ENCODE assay signal across 22 cellular contexts in genomic region chr10:49254150-49254549, GRCh38. TPM values are rescaled to one million over a fixed set of nuclear protein-coding genes. Genes with fewer than 3 reads are reported as not detected.
DNase-seq lines count a peak whose midpoint lies in the region; ATAC-seq, FAIRE-seq and TF ChIP-seq lines count a peak whose summit lies in the region.
"Had no signal": no experiment of that assay in that cellular context is flagged by ENCODE, and none has a peak within 500 bp of the region (broad histone marks: within the 10 kb centered on the region; RNA-seq: fewer than 3 reads in every experiment).

No MANE protein-coding gene starts in this region.

- DNase-seq in HepG2 (ENCODE audit: low spot score): no peak
- no peak for DNase-seq in right lobe of liver
- DNase-seq in HTR-8/SVneo (ENCODE audit: insufficient read length, low spot score): no peak
- no peak for DNase-seq in K562 (ENCODE audit: extremely low read depth in 1 of 4, low spot score in 3 of 4)
- no peak for DNase-seq in neuronal stem cell (ENCODE audit: low spot score)
- DNase-seq in NCI-H2196 (lab: John Stamatoyannopoulos, UW; ENCODE audit: unreplicated experiment): no peak
- DNase-seq in activated gamma-delta T cell treated with Interleukin-2 at 50 U/mL for 16 hours: no peak
- DNase-seq: 8988T, BE2C, DMS153, DMS79, HFFc6 had no signal

- H3K79me2 ChIP-seq in HepG2 (ENCODE audit: insufficient read depth, low read length) (no peaks in the 10 kb centered on the region), K562 (ENCODE audit: control insufficient read depth, insufficient read depth, low read length) (no peaks in the 10 kb centered on the region)

- H3K27ac ChIP-seq in HepG2 (ENCODE audit: extremely low read length, insufficient read depth, low read length): no peak overlapping the region
- no peak overlapping the region for H3K27ac ChIP-seq in right lobe of liver
- H3K27ac ChIP-seq in K562 (ENCODE audit: extremely low read depth, low read depth, low read length): no peak overlapping the region
- no peak overlapping the region for H3K27ac ChIP-seq in neuronal stem cell (replicated peaks; ENCODE audit: low read length)
- H3K27ac ChIP-seq: HL-60, KMS-11 had no signal

- H2BK5ac ChIP-seq in neuronal stem cell (ENCODE audit: low read length): no peak overlapping the region

- H3K4me1 ChIP-seq in HepG2 (ENCODE audit: insufficient read depth, low read length) (no peaks in the 10 kb centered on the region), right lobe of liver (no peaks in the 10 kb centered on the region), K562 (replicated peaks in 1 of 2; ENCODE audit: control insufficient read depth in 2 of 2, insufficient read depth in 2 of 2, low read length in 2 of 2) (peaks cover 0 to 3% of the 10 kb centered on the region in 2 experiments; a peak in 2 of 5 replicates), neuronal stem cell (ENCODE audit: control insufficient read depth in 2 of 2, insufficient read depth in 1 of 2, low read depth in 1 of 2, low read length in 2 of 2) (no peaks in the 10 kb centered on the region)
- H3K4me1 ChIP-seq: BE2C had no signal

- ATAC-seq in HepG2: no peak
- no peak for ATAC-seq in right lobe of liver
- no peak for ATAC-seq in K562
- no peak for ATAC-seq in HG02759 (IDR thresholded peaks at IDR 0.05; ENCODE audit: unreplicated experiment)
- ATAC-seq: HCT116 had no signal

- POLR2A ChIA-PET in HepG2 (lab: Yijun Ruan, JAX): no interaction called here
- POLR2A ChIA-PET in K562 (lab: Yijun Ruan, JAX): no interaction called here

- H3K4me2 ChIP-seq in HepG2 (ENCODE audit: low read depth, low read length) (no peak overlapping the region), K562 (ENCODE audit: insufficient read depth, low read length) (no peak overlapping the region), neuronal stem cell (ENCODE audit: insufficient read depth, low read length, poor library complexity, severe bottlenecking) (no peak overlapping the region)
- H3K4me2 ChIP-seq: KMS-11 had no signal

- H4K91ac ChIP-seq in neuronal stem cell (ENCODE audit: low read depth, low read length, poor library complexity): no peak overlapping the region

- no peak overlapping the region for H2AFZ ChIP-seq in HepG2 (ENCODE audit: low read length)
- H2AFZ ChIP-seq in K562 (ENCODE audit: low read depth, low read length): no peak overlapping the region
- no peak overlapping the region for H2AFZ ChIP-seq in neuronal stem cell (ENCODE audit: low read length)

- H3K27me3 ChIP-seq in HepG2 (ENCODE audit: control insufficient read depth in 1 of 2, insufficient read depth in 2 of 2, low read length in 2 of 2) (0 out of 5 replicates have a peak, but pooled peaks cover 0 to 4% of the 10 kb centered on the region in 2 experiments), right lobe of liver (no peaks in the 10 kb centered on the region), K562 (ENCODE audit: control insufficient read depth in 2 of 2, insufficient read depth in 2 of 2, low read length in 2 of 2) (no peaks in the 10 kb centered on the region), neuronal stem cell (ENCODE audit: control insufficient read depth in 3 of 3, insufficient read depth in 3 of 3, low read depth in 1 of 3, low read length in 3 of 3) (peaks cover 0 to 2% (median 0%) of the 10 kb centered on the region in 3 experiments)
- H3K27me3 ChIP-seq: BE2C had no signal

- no peak overlapping the region for H2AK5ac ChIP-seq in neuronal stem cell (ENCODE audit: low read depth, low read length)

- H4K20me1 ChIP-seq in HepG2 (ENCODE audit: insufficient read depth, low read length): no peaks in the 10 kb centered on the region
- H4K20me1 ChIP-seq in K562 (replicated peaks; ENCODE audit: control insufficient read depth, insufficient read depth, low read length): no peaks in the 10 kb centered on the region

- FAIRE-seq in HepG2 (lab: Jason Lieb, UNC): no peak
- peak; percentile 74 for FAIRE-seq in HTR-8/SVneo (lab: Jason Lieb, UNC)
- peak; percentile 62 for FAIRE-seq in K562 (lab: Jason Lieb, UNC)
- FAIRE-seq: GM19239, H54 had no signal

- no peak overlapping the region for H3K23ac ChIP-seq in neuronal stem cell (ENCODE audit: low read depth, low read length, poor library complexity)

- H2BK15ac ChIP-seq in neuronal stem cell (ENCODE audit: low read length): peak overlapping the region; percentile 43

- H2BK12ac ChIP-seq in neuronal stem cell (ENCODE audit: low read length): no peak overlapping the region

- H3K36me3 ChIP-seq in HepG2 (replicated peaks in 1 of 2; ENCODE audit: control insufficient read depth in 1 of 2, insufficient read depth in 2 of 2, low read length in 2 of 2) (no peaks in the 10 kb centered on the region), right lobe of liver (no peaks in the 10 kb centered on the region), K562 (ENCODE audit: control insufficient read depth, insufficient read depth, low read length) (no peaks in the 10 kb centered on the region), neuronal stem cell (replicated peaks in 1 of 2; ENCODE audit: control insufficient read depth in 2 of 2, insufficient read depth in 2 of 2, low read length in 2 of 2) (no peaks in the 10 kb centered on the region)
- H3K36me3 ChIP-seq: BE2C had no signal

- peak overlapping the region; percentile 6 for H4K8ac ChIP-seq in neuronal stem cell (ENCODE audit: low read depth, low read length)

- H3K9me1 ChIP-seq in K562 (ENCODE audit: control insufficient read depth, insufficient read depth, low read length): no peaks in the 10 kb centered on the region

- H3K14ac ChIP-seq in neuronal stem cell (ENCODE audit: low read length): peak overlapping the region; percentile 75

- TF ChIP-seq RAD21 in HepG2 (CRISPR knock-in tag; IDR thresholded peaks at IDR 0.05): no peak
- no peak for TF ChIP-seq RAD21 in K562 (CRISPR knock-in tag; conservative IDR thresholded peaks at IDR 0.05 in 1 of 2, IDR thresholded peaks at IDR 0.05 in 1 of 2)

- H3K4me3 ChIP-seq in HepG2 (replicated peaks in 1 of 3; ENCODE audit: insufficient read depth in 1 of 3, low read depth in 2 of 3, low read length in 3 of 3) (no peak overlapping the region), right lobe of liver (no peak overlapping the region), K562 (no peak overlapping the region), neuronal stem cell (ENCODE audit: low read length in 2 of 2) (peak overlapping the region in 1 of 2 donors; percentile 40)

- no peak overlapping the region for H3K4ac ChIP-seq in neuronal stem cell (ENCODE audit: low read length)

- TF ChIP-seq POLR2A in HepG2 (IDR thresholded peaks at IDR 0.05; ENCODE audit: insufficient read depth in 1 of 2, low read depth in 2 of 2, low read length in 2 of 2) (no peak), right lobe of liver (IDR thresholded peaks at IDR 0.05) (no peak), K562 (conservative IDR thresholded peaks at IDR 0.05) (no peak)

- TF ChIP-seq CTCF in HepG2 (CRISPR knock-in tag; IDR thresholded peaks at IDR 0.05) (no peak), right lobe of liver (IDR thresholded peaks at IDR 0.05) (no peak), K562 (IDR thresholded peaks at IDR 0.05 in 2 of 3, conservative IDR thresholded peaks at IDR 0.05 in 1 of 3; ENCODE audit: insufficient read depth in 2 of 3, low read depth in 1 of 3, low read length in 3 of 3) (no peak)

- no peak for TF ChIP-seq EP300 in HepG2 (IDR thresholded peaks at IDR 0.05; ENCODE audit: low read depth in 2 of 2, low read length in 2 of 2)
- no peak for TF ChIP-seq EP300 in HepG2 (CRISPR knock-in tag; IDR thresholded peaks at IDR 0.05; ENCODE audit: borderline replicate concordance)
- no peak for TF ChIP-seq EP300 in K562 (IDR thresholded peaks at IDR 0.05; ENCODE audit: low read length)

- CTCF ChIA-PET in HepG2 (lab: Yijun Ruan, JAX; ENCODE audit: low intra/inter-chr PET ratio, low total read pairs): no interaction called here
- CTCF ChIA-PET in K562 (lab: Yijun Ruan, JAX; ENCODE audit: low intra/inter-chr PET ratio): no interaction called here

- BruUV-seq in HepG2 (replicated peaks; lab: Mats Ljungman, UMichigan) (no TSS peak), K562 (replicated peaks; lab: Mats Ljungman, UMichigan) (no TSS peak)

- H3K79me1 ChIP-seq in neuronal stem cell (ENCODE audit: low read depth, low read length): peaks cover 1% of the 10 kb centered on the region

- H2BK120ac ChIP-seq in neuronal stem cell (ENCODE audit: low read depth, low read length): no peak overlapping the region

- H3K9me3 ChIP-seq in HepG2 (ENCODE audit: low read length) (no peaks in the 10 kb centered on the region), right lobe of liver (no peaks in the 10 kb centered on the region), K562 (replicated peaks; ENCODE audit: control insufficient read depth, insufficient read depth, low read depth, low read length) (0 out of 2 replicates have a peak, but pooled peaks cover 2% of the 10 kb centered on the region), neuronal stem cell (replicated peaks in 1 of 2; ENCODE audit: control insufficient read depth in 2 of 2, insufficient read depth in 1 of 2, low read depth in 1 of 2, low read length in 2 of 2) (no peaks in the 10 kb centered on the region)
- H3K9me3 ChIP-seq: BE2C had no signal

- in situ Hi-C loops in HepG2 (cut with HindIII; ENCODE audit: extremely low pct_ligation_motif_present, low pct_unique_long_range_greater_than_20kb): no loop called here
- in situ Hi-C loops in K562 (cut with MboI): no loop called here

- no peak overlapping the region for H3K18ac ChIP-seq in neuronal stem cell (ENCODE audit: low read length)

- intact Hi-C loops in HepG2 (cut with micrococcal nuclease; ENCODE audit: unreplicated experiment): no loop called here
- intact Hi-C loops in right lobe of liver (cut with DNase I): no loop called here
- intact Hi-C loops in K562 (cut with micrococcal nuclease): no loop called here

- H3K9ac ChIP-seq in HepG2 (ENCODE audit: insufficient read depth, low read depth, low read length): no peak overlapping the region
- H3K9ac ChIP-seq in K562 (ENCODE audit: insufficient read depth in 1 of 2, low read depth in 2 of 2, low read length in 2 of 2): no peak overlapping the region
- H3K9ac ChIP-seq in neuronal stem cell (ENCODE audit: low read depth, low read length, poor library complexity): no peak overlapping the region
- H3K9ac ChIP-seq: KMS-11 had no signal

RNA-seq across cellular contexts. Expression of gene C10orf71, which starts 44.8 kb away (rescaled TPM):
- total RNA-seq in HepG2 (2016; rRNA removed; fragmentation: Illumina TruSeq; extraction: Trizol) (not detected in 2 replicates), right lobe of liver (under 1 TPM in 2 of 6 experiments, not detected in 4; 0.04 to 0.12 TPM), K562 (2014; rRNA removed) (1.1 and 1.7 TPM in 2 replicates), K562 (2014; rRNA removed; fragmentation: Illumina TruSeq; extraction: Trizol) (1.7 and 2.2 TPM in 2 replicates), K562 (2015; rRNA removed; fragmentation: Illumina TruSeq; extraction: Trizol) (1.5 and 2.4 TPM in 2 replicates), K562 (2021) (4.5 and 4.9 TPM in 2 replicates)
- total RNA-seq in HepG2 (2016; cell fraction: cytosol; rRNA removed; fragmentation: Illumina TruSeq; extraction: Trizol; ENCODE audit: low read depth): not detected in 2 replicates
- not detected in 2 replicates for total RNA-seq in HepG2 (2016; cell fraction: insoluble cytoplasmic fraction; rRNA removed; fragmentation: Illumina TruSeq; extraction: Trizol)
- total RNA-seq in HepG2 (2016; cell fraction: membrane; rRNA removed; fragmentation: Illumina TruSeq; extraction: Trizol): not detected in 2 replicates
- not detected in 2 replicates for total RNA-seq in HepG2 (2016; cell fraction: nucleus; rRNA removed; fragmentation: Illumina TruSeq; extraction: Trizol)
- polyA plus RNA-seq in HepG2 (2011; rRNA removed) (not detected in 2 replicates), K562 (2011; rRNA removed) (0.89 and 1.0 TPM in 2 replicates), K562 (2014; fragmentation: Illumina TruSeq; extraction: Trizol) (2.1 and 2.5 TPM in 2 replicates), K562 (2014; fragmentation: Nextera tagmentation; extraction: Ambion mirVana) (under 1 TPM; 0.06 to 0.30 TPM), K562 (2014; rRNA removed) (1.1 and 1.3 TPM in 2 replicates)
- not detected in 2 replicates for polyA plus RNA-seq in HepG2 (2011; cell fraction: cytosol; rRNA removed)
- polyA plus RNA-seq in HepG2 (2011; cell fraction: nucleus; rRNA removed): not detected in 2 replicates
- not detected in 2 replicates for polyA plus RNA-seq in HepG2 (2012)
- polyA plus RNA-seq in HepG2 (2016; cell fraction: cytosol; fragmentation: Illumina TruSeq; extraction: Trizol; ENCODE audit: low read depth): not detected in 2 replicates
- not detected in 2 replicates for polyA plus RNA-seq in HepG2 (2016; cell fraction: insoluble cytoplasmic fraction; fragmentation: Illumina TruSeq; extraction: Trizol; ENCODE audit: low read depth)
- polyA plus RNA-seq in HepG2 (2016; cell fraction: membrane; fragmentation: Illumina TruSeq; extraction: Trizol; ENCODE audit: low read depth): not detected in 2 replicates
- not detected in 2 replicates for polyA plus RNA-seq in HepG2 (2016; cell fraction: nucleus; fragmentation: Illumina TruSeq; extraction: Trizol; ENCODE audit: insufficient read depth, low read depth)
- not detected in 2 replicates for polyA minus RNA-seq in HepG2 (2011; rRNA and poly(A)+ RNA removed; ENCODE audit: low replicate concordance)
- polyA minus RNA-seq in HepG2 (2011; cell fraction: cytosol; rRNA and poly(A)+ RNA removed): not detected in 2 replicates
- polyA minus RNA-seq in HepG2 (2011; cell fraction: nucleus; rRNA and poly(A)+ RNA removed): not detected in 2 replicates
- total RNA-seq in K562 (2011; cell fraction: chromatin; rRNA removed; ENCODE audit: low replicate concordance): 9.0 and 13.8 TPM in 2 replicates
- 5.0 and 7.8 TPM in 2 replicates for total RNA-seq in K562 (2011; cell fraction: nucleolus; rRNA removed)
- total RNA-seq in K562 (2011; cell fraction: nucleoplasm; rRNA removed): 6.0 and 7.1 TPM in 2 replicates
- polyA plus RNA-seq in K562 (2011; cell fraction: cytosol; rRNA removed): 0.71 and 1.0 TPM in 2 replicates
- 2.5 and 5.7 TPM in 2 replicates for polyA plus RNA-seq in K562 (2011; cell fraction: nucleus; rRNA removed)
- polyA plus RNA-seq in K562 (2012): 2.2 TPM in 2 replicates
- polyA minus RNA-seq in K562 (2011; rRNA and poly(A)+ RNA removed): 3.6 TPM in 2 replicates
- polyA minus RNA-seq in K562 (2011; cell fraction: cytosol; rRNA and poly(A)+ RNA removed): 2.8 and 3.1 TPM in 2 replicates
- 5.8 and 7.6 TPM in 2 replicates for polyA minus RNA-seq in K562 (2011; cell fraction: nucleus; rRNA and poly(A)+ RNA removed)
- 0.01 TPM for polyA plus RNA-seq in neuronal stem cell (2013, experiment 1 of 2)
- polyA plus RNA-seq in neuronal stem cell (2013, experiment 2 of 2): 0.03 TPM
- total RNA-seq: A673; CD4-positive, alpha-beta memory T cell; HFFc6; HT1080 had no signal
- polyA plus RNA-seq: CD14-positive monocyte; CD4-positive, alpha-beta memory T cell had no signal

Comparison
In these comparisons a context has a peak if more than half of its experiments do, and no peak if none do; other contexts are left out.
1. Of the 241 proteins assayed by ChIP-seq in both HepG2 and K562: peak only in HepG2: none; only in K562: PHB2 and PHF20; in both: none; in neither: 238; mixed calls (peak in some experiments, not most) for 1.